22 cellular contexts compared by ENCODE assay signal in genomic region chr10:65548046-65548445, GRCh38.
"Had no signal": no experiment of that assay in that cellular context is flagged by ENCODE, and none has a peak within 500 bp of the region (broad histone marks: within the 10 kb centered on the region; RNA-seq: fewer than 3 reads in every experiment).

No MANE protein-coding gene starts in this region.

- H3K4me3 ChIP-seq: esophagus muscularis mucosa, gastrocnemius medialis, ovary, right atrium auricular region, sigmoid colon, spleen, tibial artery, upper lobe of left lung, vagina had no signal

- H3K27me3 Mint-ChIP-seq: dendritic cell treated with granulocyte-macrophage colony-stimulating factor and Interleukin-4, amounts not matched to agents 40 ng/mL and 50 ng/mL, for 4 days; effector memory CD8-positive, alpha-beta T cell; naive thymus-derived CD4-positive, alpha-beta T cell; stimulated activated memory B cell treated with anti-CD40 and anti-IgM and Interleukin-4, amounts not matched to agents 10 μg/mL and 1 μg/mL and 100 μg/mL, for 72 hours; stimulated activated naive CD8-positive, alpha-beta T cell treated with anti-CD3 and anti-CD28 coated beads, Interleukin-15, Interleukin-2, amounts not matched to agents 100 ng/mL and 50 ng/mL, for 24 hours had no signal

- H3K4me3 Mint-ChIP-seq: dendritic cell treated with granulocyte-macrophage colony-stimulating factor and Interleukin-4, amounts not matched to agents 40 ng/mL and 50 ng/mL, for 4 days; effector memory CD8-positive, alpha-beta T cell; naive thymus-derived CD4-positive, alpha-beta T cell; neural crest cell; stimulated activated memory B cell treated with anti-CD40 and anti-IgM and Interleukin-4, amounts not matched to agents 10 μg/mL and 1 μg/mL and 100 μg/mL, for 72 hours; stimulated activated naive CD8-positive, alpha-beta T cell treated with anti-CD3 and anti-CD28 coated beads, Interleukin-15, Interleukin-2, amounts not matched to agents 100 ng/mL and 50 ng/mL, for 24 hours had no signal

- H3K9me3 ChIP-seq: esophagus muscularis mucosa, gastrocnemius medialis, ovary, right atrium auricular region, sigmoid colon, tibial artery, upper lobe of left lung, vagina had no signal

- ATAC-seq: effector memory CD8-positive, alpha-beta T cell; gastrocnemius medialis; left colon; naive thymus-derived CD4-positive, alpha-beta T cell; stimulated activated memory B cell treated with anti-CD40 and anti-IgM and Interleukin-4, amounts not matched to agents 10 μg/mL and 1 μg/mL and 100 μg/mL, for 72 hours had no signal

- H3K9me3 Mint-ChIP-seq: neural crest cell; stimulated activated naive CD8-positive, alpha-beta T cell treated with anti-CD3 and anti-CD28 coated beads, Interleukin-15, Interleukin-2, amounts not matched to agents 100 ng/mL and 50 ng/mL, for 24 hours had no signal

- H3K36me3 ChIP-seq: esophagus muscularis mucosa, gastrocnemius medialis, ovary, right atrium auricular region, sigmoid colon, spleen, tibial artery, upper lobe of left lung, vagina had no signal

- H3K36me3 Mint-ChIP-seq: naive thymus-derived CD4-positive, alpha-beta T cell; stimulated activated memory B cell treated with anti-CD40 and anti-IgM and Interleukin-4, amounts not matched to agents 10 μg/mL and 1 μg/mL and 100 μg/mL, for 72 hours had no signal

- DNase-seq: effector memory CD8-positive, alpha-beta T cell; gastrocnemius medialis; glutamatergic neuron; kidney; left colon; naive thymus-derived CD4-positive, alpha-beta T cell; ovary; sigmoid colon; spleen; stimulated activated CD4-positive, alpha-beta T cell treated with anti-CD3 and anti-CD28 coated beads, Interleukin-15, amount 100 ng/mL, for 24 hours; stimulated activated CD4-positive, alpha-beta T cell treated with anti-CD3 and anti-CD28 coated beads, Interleukin-1b, Interleukin-23, amount 100 ng/mL, for 48 hours; stimulated activated CD4-positive, alpha-beta T cell treated with anti-CD3 and anti-CD28 coated beads, Interleukin-4, amount 100 ng/mL, for 24 hours; tibial artery; upper lobe of left lung had no signal

- H3K27me3 ChIP-seq: esophagus muscularis mucosa, gastrocnemius medialis, ovary, right atrium auricular region, sigmoid colon, spleen, tibial artery, upper lobe of left lung, vagina had no signal

- H3K27ac Mint-ChIP-seq: dendritic cell treated with granulocyte-macrophage colony-stimulating factor and Interleukin-4, amounts not matched to agents 40 ng/mL and 50 ng/mL, for 4 days; effector memory CD8-positive, alpha-beta T cell; naive thymus-derived CD4-positive, alpha-beta T cell; stimulated activated memory B cell treated with anti-CD40 and anti-IgM and Interleukin-4, amounts not matched to agents 10 μg/mL and 1 μg/mL and 100 μg/mL, for 72 hours; stimulated activated naive CD8-positive, alpha-beta T cell treated with anti-CD3 and anti-CD28 coated beads, Interleukin-15, Interleukin-2, amounts not matched to agents 100 ng/mL and 50 ng/mL, for 24 hours had no signal

- H3K4me1 Mint-ChIP-seq: naive thymus-derived CD4-positive, alpha-beta T cell; stimulated activated memory B cell treated with anti-CD40 and anti-IgM and Interleukin-4, amounts not matched to agents 10 μg/mL and 1 μg/mL and 100 μg/mL, for 72 hours had no signal

- H3K4me1 ChIP-seq: esophagus muscularis mucosa, gastrocnemius medialis, right atrium auricular region, spleen, tibial artery, upper lobe of left lung, vagina had no signal

- H3K27ac ChIP-seq: epithelial cell of prostate, esophagus muscularis mucosa, gastrocnemius medialis, ovary, right atrium auricular region, sigmoid colon, spleen, tibial artery, upper lobe of left lung, vagina had no signal
